Comparison of ENCODE assay signal across 1 cellular context in the genomic region with DNA sequence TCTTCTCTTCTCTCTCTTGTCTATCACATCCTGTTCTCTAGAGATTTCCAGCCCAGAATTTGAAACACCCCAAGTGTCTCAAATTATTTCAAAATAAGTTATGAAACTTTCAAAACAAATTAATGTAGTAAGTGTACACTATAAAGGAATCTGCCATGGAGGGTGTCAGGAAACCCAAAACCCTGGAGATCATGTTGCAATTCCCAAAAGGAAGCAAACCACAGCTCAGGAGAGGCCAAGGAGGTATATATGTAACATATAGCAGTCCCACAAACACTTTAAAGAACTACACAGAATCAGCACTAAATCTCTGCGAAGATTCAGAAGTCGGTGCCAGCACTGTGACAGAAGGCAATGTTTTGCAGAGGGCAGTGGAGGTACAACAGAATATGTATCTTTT.
TF ChIP-seq lines count a peak whose summit lies in the region.

No MANE protein-coding gene starts in this region.

TF ChIP-seq in HEK293, 187 proteins besides CTCF, POLR2A, EP300 and RAD21:
- TF ChIP-seq, protein P1, sequence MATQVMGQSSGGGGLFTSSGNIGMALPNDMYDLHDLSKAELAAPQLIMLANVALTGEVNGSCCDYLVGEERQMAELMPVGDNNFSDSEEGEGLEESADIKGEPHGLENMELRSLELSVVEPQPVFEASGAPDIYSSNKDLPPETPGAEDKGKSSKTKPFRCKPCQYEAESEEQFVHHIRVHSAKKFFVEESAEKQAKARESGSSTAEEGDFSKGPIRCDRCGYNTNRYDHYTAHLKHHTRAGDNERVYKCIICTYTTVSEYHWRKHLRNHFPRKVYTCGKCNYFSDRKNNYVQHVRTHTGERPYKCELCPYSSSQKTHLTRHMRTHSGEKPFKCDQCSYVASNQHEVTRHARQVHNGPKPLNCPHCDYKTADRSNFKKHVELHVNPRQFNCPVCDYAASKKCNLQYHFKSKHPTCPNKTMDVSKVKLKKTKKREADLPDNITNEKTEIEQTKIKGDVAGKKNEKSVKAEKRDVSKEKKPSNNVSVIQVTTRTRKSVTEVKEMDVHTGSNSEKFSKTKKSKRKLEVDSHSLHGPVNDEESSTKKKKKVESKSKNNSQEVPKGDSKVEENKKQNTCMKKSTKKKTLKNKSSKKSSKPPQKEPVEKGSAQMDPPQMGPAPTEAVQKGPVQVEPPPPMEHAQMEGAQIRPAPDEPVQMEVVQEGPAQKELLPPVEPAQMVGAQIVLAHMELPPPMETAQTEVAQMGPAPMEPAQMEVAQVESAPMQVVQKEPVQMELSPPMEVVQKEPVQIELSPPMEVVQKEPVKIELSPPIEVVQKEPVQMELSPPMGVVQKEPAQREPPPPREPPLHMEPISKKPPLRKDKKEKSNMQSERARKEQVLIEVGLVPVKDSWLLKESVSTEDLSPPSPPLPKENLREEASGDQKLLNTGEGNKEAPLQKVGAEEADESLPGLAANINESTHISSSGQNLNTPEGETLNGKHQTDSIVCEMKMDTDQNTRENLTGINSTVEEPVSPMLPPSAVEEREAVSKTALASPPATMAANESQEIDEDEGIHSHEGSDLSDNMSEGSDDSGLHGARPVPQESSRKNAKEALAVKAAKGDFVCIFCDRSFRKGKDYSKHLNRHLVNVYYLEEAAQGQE (tag by site-specific recombination; IDR thresholded peaks at IDR 0.05) = no peak
- TF ChIP-seq ZBTB48 (tag by site-specific recombination; IDR thresholded peaks at IDR 0.05) (no peak), ZNF830 (tag by site-specific recombination; IDR thresholded peaks at IDR 0.05; ENCODE audit: low read depth) (no peak), ZNF114 (tag by site-specific recombination; IDR thresholded peaks at IDR 0.05) (no peak), HOXC10 (CRISPR knock-in tag; IDR thresholded peaks at IDR 0.05) (no peak), ZNF184 (tag by site-specific recombination; IDR thresholded peaks at IDR 0.05) (no peak), ZNF202 (tag by site-specific recombination; IDR thresholded peaks at IDR 0.05; ENCODE audit: borderline replicate concordance) (no peak), ZNF677 (tag by site-specific recombination; IDR thresholded peaks at IDR 0.05) (no peak), ZNF629 (tag by site-specific recombination; IDR thresholded peaks at IDR 0.05) (no peak), ZNF639 (tag by site-specific recombination; IDR thresholded peaks at IDR 0.05) (no peak), ZNF404 (tag by site-specific recombination; IDR thresholded peaks at IDR 0.05) (no peak), ZNF138 (tag by site-specific recombination; IDR thresholded peaks at IDR 0.05; ENCODE audit: borderline replicate concordance) (no peak), ZNF37A (tag by site-specific recombination; IDR thresholded peaks at IDR 0.05) (no peak)
- TF ChIP-seq, protein P2, sequence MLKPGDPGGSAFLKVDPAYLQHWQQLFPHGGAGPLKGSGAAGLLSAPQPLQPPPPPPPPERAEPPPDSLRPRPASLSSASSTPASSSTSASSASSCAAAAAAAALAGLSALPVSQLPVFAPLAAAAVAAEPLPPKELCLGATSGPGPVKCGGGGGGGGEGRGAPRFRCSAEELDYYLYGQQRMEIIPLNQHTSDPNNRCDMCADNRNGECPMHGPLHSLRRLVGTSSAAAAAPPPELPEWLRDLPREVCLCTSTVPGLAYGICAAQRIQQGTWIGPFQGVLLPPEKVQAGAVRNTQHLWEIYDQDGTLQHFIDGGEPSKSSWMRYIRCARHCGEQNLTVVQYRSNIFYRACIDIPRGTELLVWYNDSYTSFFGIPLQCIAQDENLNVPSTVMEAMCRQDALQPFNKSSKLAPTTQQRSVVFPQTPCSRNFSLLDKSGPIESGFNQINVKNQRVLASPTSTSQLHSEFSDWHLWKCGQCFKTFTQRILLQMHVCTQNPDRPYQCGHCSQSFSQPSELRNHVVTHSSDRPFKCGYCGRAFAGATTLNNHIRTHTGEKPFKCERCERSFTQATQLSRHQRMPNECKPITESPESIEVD (tag by site-specific recombination; IDR thresholded peaks at IDR 0.05) = no peak
- TF ChIP-seq, protein P3, sequence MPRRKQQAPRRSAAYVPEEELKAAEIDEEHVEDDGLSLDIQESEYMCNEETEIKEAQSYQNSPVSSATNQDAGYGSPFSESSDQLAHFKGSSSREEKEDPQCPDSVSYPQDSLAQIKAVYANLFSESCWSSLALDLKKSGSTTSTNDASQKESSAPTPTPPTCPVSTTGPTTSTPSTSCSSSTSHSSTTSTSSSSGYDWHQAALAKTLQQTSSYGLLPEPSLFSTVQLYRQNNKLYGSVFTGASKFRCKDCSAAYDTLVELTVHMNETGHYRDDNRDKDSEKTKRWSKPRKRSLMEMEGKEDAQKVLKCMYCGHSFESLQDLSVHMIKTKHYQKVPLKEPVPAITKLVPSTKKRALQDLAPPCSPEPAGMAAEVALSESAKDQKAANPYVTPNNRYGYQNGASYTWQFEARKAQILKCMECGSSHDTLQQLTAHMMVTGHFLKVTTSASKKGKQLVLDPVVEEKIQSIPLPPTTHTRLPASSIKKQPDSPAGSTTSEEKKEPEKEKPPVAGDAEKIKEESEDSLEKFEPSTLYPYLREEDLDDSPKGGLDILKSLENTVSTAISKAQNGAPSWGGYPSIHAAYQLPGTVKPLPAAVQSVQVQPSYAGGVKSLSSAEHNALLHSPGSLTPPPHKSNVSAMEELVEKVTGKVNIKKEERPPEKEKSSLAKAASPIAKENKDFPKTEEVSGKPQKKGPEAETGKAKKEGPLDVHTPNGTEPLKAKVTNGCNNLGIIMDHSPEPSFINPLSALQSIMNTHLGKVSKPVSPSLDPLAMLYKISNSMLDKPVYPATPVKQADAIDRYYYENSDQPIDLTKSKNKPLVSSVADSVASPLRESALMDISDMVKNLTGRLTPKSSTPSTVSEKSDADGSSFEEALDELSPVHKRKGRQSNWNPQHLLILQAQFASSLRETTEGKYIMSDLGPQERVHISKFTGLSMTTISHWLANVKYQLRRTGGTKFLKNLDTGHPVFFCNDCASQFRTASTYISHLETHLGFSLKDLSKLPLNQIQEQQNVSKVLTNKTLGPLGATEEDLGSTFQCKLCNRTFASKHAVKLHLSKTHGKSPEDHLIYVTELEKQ (tag by site-specific recombination; IDR thresholded peaks at IDR 0.05; ENCODE audit: borderline replicate concordance) = no peak
TF ChIP-seq in HEK293: peak in this region for 0.
